ENCODE assay signal across 9 cellular contexts in the genomic region with DNA sequence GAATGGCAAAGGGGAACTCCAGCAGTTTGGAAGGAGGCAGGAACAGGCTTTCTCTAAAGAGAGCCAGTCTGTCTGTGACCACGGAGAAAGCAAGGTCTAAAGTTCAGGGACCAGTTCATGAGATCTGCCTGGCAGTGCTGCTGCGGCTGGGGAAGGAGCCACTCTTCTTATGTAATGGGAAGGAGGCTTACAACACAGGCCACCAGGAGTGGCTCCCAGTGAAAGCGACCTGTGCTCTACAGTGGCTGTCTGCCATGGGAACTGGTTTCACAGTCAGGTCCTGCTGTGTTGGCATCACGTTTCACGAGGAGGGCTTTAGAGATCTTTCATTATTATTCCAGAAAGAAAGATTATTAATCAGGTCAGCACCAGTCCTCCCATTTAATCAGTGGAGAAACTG.
A peak's percentile ranks its signal among the peaks of the same experiment; 100 is the strongest.
DNase-seq lines count a peak whose midpoint lies in the region; ATAC-seq and TF ChIP-seq lines count a peak whose summit lies in the region.
"Had no signal": no experiment of that assay in that cellular context is flagged by ENCODE, and none has a peak within 500 bp of the region (broad histone marks: within the 10 kb centered on the region; RNA-seq: fewer than 3 reads in every experiment).

No MANE protein-coding gene starts in this region.

- TF ChIP-seq CTCF in Peyer's patch (IDR thresholded peaks at IDR 0.05) (peak in 1 of 6 experiments; percentile 14), omental fat pad (IDR thresholded peaks at IDR 0.05) (no peak)

- no peaks in the 10 kb centered on the region for H3K27me3 Mint-ChIP-seq in activated naive CD4-positive, alpha-beta T cell treated with anti-CD3 and anti-CD28 coated beads for 36 hours (ENCODE audit: low read depth)

- CTCF ChIA-PET in HEK293T (lab: Yijun Ruan, JAX), result no interaction called here
- CTCF ChIA-PET in activated naive CD4-positive, alpha-beta T cell treated with anti-CD3 and anti-CD28 coated beads for 36 hours (lab: Charles Lee), result no interaction called here

- no peak overlapping the region for H3K4me3 Mint-ChIP-seq in activated naive CD4-positive, alpha-beta T cell treated with anti-CD3 and anti-CD28 coated beads for 36 hours

- peaks cover 43% of the 10 kb centered on the region for H3K4me1 Mint-ChIP-seq in activated naive CD4-positive, alpha-beta T cell treated with anti-CD3 and anti-CD28 coated beads for 36 hours (ENCODE audit: low read depth)

- peak; percentile 82 to 87 for ATAC-seq in left cardiac atrium
- ATAC-seq in GM21717 (IDR thresholded peaks at IDR 0.05; ENCODE audit: unreplicated experiment), result no peak
- ATAC-seq in omental fat pad (ENCODE audit: low FRiP score), result no peak

- POLR2A ChIA-PET in HEK293T (lab: Yijun Ruan, JAX), result no interaction called here

- H3K9me3 ChIP-seq in Peyer's patch, result no peaks in the 10 kb centered on the region

- DNase-seq in HEK293T (ENCODE audit: extremely low spot score) (peak; percentile 26), Peyer's patch (peak in 2 of 3 donors; percentile 61 to 86), left cardiac atrium (peak; percentile 28), omental fat pad (ENCODE audit: low spot score) (no peak)
- DNase-seq in activated naive CD4-positive, alpha-beta T cell treated with anti-CD3 and anti-CD28 coated beads for 36 hours, result no peak
- DNase-seq: foreskin melanocyte, NCI-H524 treated with DMSO at 0.1 percent for 48 hours had no signal

- H3K27ac ChIP-seq in Peyer's patch, result peak overlapping the region in 2 of 4 donors; percentile 31 to 50
- peak overlapping the region in 12 of 21 experiments; percentile 12 to 59 (median 41) for H3K27ac ChIP-seq in skin epidermis

- TF ChIP-seq POLR2A in Peyer's patch (IDR thresholded peaks at IDR 0.05), result no peak

- intact Hi-C loops in left cardiac atrium (cut with DNase I), result no loop called here
- intact Hi-C loops in activated naive CD4-positive, alpha-beta T cell treated with anti-CD3 and anti-CD28 coated beads for 36 hours (cut with micrococcal nuclease), result loop anchor here (1.0 to 5.0 kb wide), 3 partner anchors 16 to 508 kb away; no protein-coding TSS in a partner anchor

- no peaks in the 10 kb centered on the region for H3K9me3 Mint-ChIP-seq in activated naive CD4-positive, alpha-beta T cell treated with anti-CD3 and anti-CD28 coated beads for 36 hours

- H3K27me3 ChIP-seq in Peyer's patch, result no peaks in the 10 kb centered on the region

- H3K36me3 ChIP-seq in Peyer's patch, result no peaks in the 10 kb centered on the region

- no peaks in the 10 kb centered on the region for H3K36me3 Mint-ChIP-seq in activated naive CD4-positive, alpha-beta T cell treated with anti-CD3 and anti-CD28 coated beads for 36 hours (ENCODE audit: low read depth)

- H3K4me3 ChIP-seq in Peyer's patch (no peak overlapping the region), skin epidermis (no peak overlapping the region)

- H3K27ac Mint-ChIP-seq in activated naive CD4-positive, alpha-beta T cell treated with anti-CD3 and anti-CD28 coated beads for 36 hours, result no peak overlapping the region

- peaks cover 0 to 15% (median 0%) of the 10 kb centered on the region in 4 donors for H3K4me1 ChIP-seq in Peyer's patch

TF ChIP-seq in HEK293T, 16 proteins besides CTCF, POLR2A, EP300 and RAD21:
- TF ChIP-seq FOXA1 (IDR thresholded peaks at IDR 0.05), result no peak
- no peak for TF ChIP-seq ELF4 (IDR thresholded peaks at IDR 0.05)
- no peak for TF ChIP-seq ARNT (IDR thresholded peaks at IDR 0.05)
- TF ChIP-seq LEF1 (IDR thresholded peaks at IDR 0.05; ENCODE audit: borderline replicate concordance), result no peak
- TF ChIP-seq SP1 (IDR thresholded peaks at IDR 0.05), result no peak
- TF ChIP-seq FOXK2 (IDR thresholded peaks at IDR 0.05), result no peak
- TF ChIP-seq FOXM1 (IDR thresholded peaks at IDR 0.05; ENCODE audit: borderline replicate concordance), result no peak
- TF ChIP-seq, protein P1, sequence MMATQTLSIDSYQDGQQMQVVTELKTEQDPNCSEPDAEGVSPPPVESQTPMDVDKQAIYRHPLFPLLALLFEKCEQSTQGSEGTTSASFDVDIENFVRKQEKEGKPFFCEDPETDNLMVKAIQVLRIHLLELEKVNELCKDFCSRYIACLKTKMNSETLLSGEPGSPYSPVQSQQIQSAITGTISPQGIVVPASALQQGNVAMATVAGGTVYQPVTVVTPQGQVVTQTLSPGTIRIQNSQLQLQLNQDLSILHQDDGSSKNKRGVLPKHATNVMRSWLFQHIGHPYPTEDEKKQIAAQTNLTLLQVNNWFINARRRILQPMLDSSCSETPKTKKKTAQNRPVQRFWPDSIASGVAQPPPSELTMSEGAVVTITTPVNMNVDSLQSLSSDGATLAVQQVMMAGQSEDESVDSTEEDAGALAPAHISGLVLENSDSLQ (IDR thresholded peaks at IDR 0.05), result no peak
- no peak for TF ChIP-seq L3MBTL2 (conservative IDR thresholded peaks at IDR 0.05)

Comparison
In these comparisons a context has a peak if more than half of its experiments do, and no peak if none do; other contexts are left out.
1. DNase-seq: peak in HEK293T (single experiment), Peyer's patch (2 of 3) and left cardiac atrium (single experiment); none in activated naive CD4-positive, alpha-beta T cell treated with anti-CD3 and anti-CD28 coated beads for 36 hours (single experiment) and omental fat pad (single experiment).
2. ATAC-seq: peak in left cardiac atrium (2 of 2); none in GM21717 (single experiment) and omental fat pad (single experiment).